Comparison of ENCODE assay signal across 9 cellular contexts in genomic region chr21:41927727-41928409, GRCh38. TPM values are rescaled to one million over a fixed set of nuclear protein-coding genes. Genes with fewer than 3 reads are reported as not detected.
DNase-seq lines count a peak whose midpoint lies in the region; ATAC-seq and TF ChIP-seq lines count a peak whose summit lies in the region.
"Had no signal": no experiment of that assay in that cellular context is flagged by ENCODE, and none has a peak within 500 bp of the region (broad histone marks: within the 10 kb centered on the region; RNA-seq: fewer than 3 reads in every experiment).

No MANE protein-coding gene starts in this region.

- no peak for TF ChIP-seq CTCF in activated CD8-positive, alpha-beta T cell treated with anti-CD3 and anti-CD28 coated beads for 36 hours (IDR thresholded peaks at IDR 0.05)
- TF ChIP-seq CTCF in neutrophil (IDR thresholded peaks at IDR 0.05), result no peak
- TF ChIP-seq CTCF in BE2C (IDR thresholded peaks at IDR 0.05; ENCODE audit: low read depth, low read length), result no peak

- no peaks in the 10 kb centered on the region for H3K36me3 Mint-ChIP-seq in activated CD8-positive, alpha-beta T cell treated with anti-CD3 and anti-CD28 coated beads for 36 hours (ENCODE audit: low read depth)

- H3K9me3 ChIP-seq in neutrophil (no peaks in the 10 kb centered on the region), BE2C (no peaks in the 10 kb centered on the region)

- CTCF ChIA-PET in activated CD8-positive, alpha-beta T cell treated with anti-CD3 and anti-CD28 coated beads for 36 hours (lab: Charles Lee), result interaction anchor here (1.4 to 1.7 kb wide), 2 partner anchors 28 to 190 kb away, joined by 3 to 7 read pairs; no protein-coding TSS in a partner anchor

- no peaks in the 10 kb centered on the region for H3K36me3 ChIP-seq in neutrophil
- H3K36me3 ChIP-seq in BE2C, result no peaks in the 10 kb centered on the region

- ATAC-seq in HG03045 (IDR thresholded peaks at IDR 0.05; ENCODE audit: unreplicated experiment) (peak; percentile 40), GM18511 (IDR thresholded peaks at IDR 0.05; ENCODE audit: unreplicated experiment) (no peak)
- no peak for ATAC-seq in activated CD8-positive, alpha-beta T cell treated with anti-CD3 and anti-CD28 coated beads for 36 hours
- ATAC-seq: HCT116 had no signal

- intact Hi-C loops in activated CD8-positive, alpha-beta T cell treated with anti-CD3 and anti-CD28 coated beads for 36 hours (cut with micrococcal nuclease), result no loop called here

- H3K4me3 Mint-ChIP-seq in activated CD8-positive, alpha-beta T cell treated with anti-CD3 and anti-CD28 coated beads for 36 hours, result no peak overlapping the region

- H3K27me3 Mint-ChIP-seq in activated CD8-positive, alpha-beta T cell treated with anti-CD3 and anti-CD28 coated beads for 36 hours, result peaks cover 5% of the 10 kb centered on the region

- DNase-seq in GDM1 (lab: John Stamatoyannopoulos, UW) (peak; percentile 53), BE2C (no peak), epidermal melanocyte (ENCODE audit: insufficient read length, low spot score) (no peak)
- peak; percentile 54 for DNase-seq in activated CD8-positive, alpha-beta T cell treated with anti-CD3 and anti-CD28 coated beads for 36 hours
- DNase-seq: activated T-cell treated with anti-CD3 and anti-CD28 coated beads, Interleukin-2, amount 50 U/mL, for 48 hours had no signal

- peaks cover 45% of the 10 kb centered on the region for H3K4me1 Mint-ChIP-seq in activated CD8-positive, alpha-beta T cell treated with anti-CD3 and anti-CD28 coated beads for 36 hours (ENCODE audit: low read depth)

- H3K27me3 ChIP-seq in neutrophil (peaks cover 19% of the 10 kb centered on the region), BE2C (no peaks in the 10 kb centered on the region)

- H3K27ac Mint-ChIP-seq in activated CD8-positive, alpha-beta T cell treated with anti-CD3 and anti-CD28 coated beads for 36 hours, result no peak overlapping the region

- H3K9me3 Mint-ChIP-seq in activated CD8-positive, alpha-beta T cell treated with anti-CD3 and anti-CD28 coated beads for 36 hours, result no peaks in the 10 kb centered on the region

- H3K4me1 ChIP-seq in neutrophil (ENCODE audit: control insufficient read depth in 1 of 2, insufficient read depth in 1 of 2, low read depth in 1 of 2, low read length in 1 of 2) (peaks cover 21 to 33% of the 10 kb centered on the region in 2 experiments), BE2C (no peaks in the 10 kb centered on the region)

- H3K4me3 ChIP-seq in neutrophil (ENCODE audit: low read depth in 1 of 2, low read length in 1 of 2) (no peak overlapping the region), BE2C (ENCODE audit: low read depth, low read length) (no peak overlapping the region)

- H3K27ac ChIP-seq in neutrophil, result peak overlapping the region; percentile 22

- POLR2A ChIA-PET in activated CD8-positive, alpha-beta T cell treated with anti-CD3 and anti-CD28 coated beads for 36 hours (lab: Charles Lee), result interaction anchor here (2.5 kb wide), 1 partner anchor 50 kb away, joined by 6 read pairs; no protein-coding TSS in a partner anchor

RNA-seq across cellular contexts. Expression of gene C2CD2, which starts 25.9 kb away (rescaled TPM):
- 1 to 10 TPM; 6.2 to 7.1 TPM for total RNA-seq in activated CD8-positive, alpha-beta T cell treated with anti-CD3 and anti-CD28 coated beads for 36 hours
- 0.40 TPM for polyA plus RNA-seq in BE2C (2012; ENCODE audit: insufficient read depth, insufficient read length, low read depth)

RNA-seq across cellular contexts. Expression of gene PRDM15, which starts 48.7 kb away (rescaled TPM):
- total RNA-seq in activated CD8-positive, alpha-beta T cell treated with anti-CD3 and anti-CD28 coated beads for 36 hours, result 10 to 100 TPM; 13.2 to 14.5 TPM
- 11.9 TPM for polyA plus RNA-seq in BE2C (2012; ENCODE audit: insufficient read depth, insufficient read length, low read depth)

Comparison
In these comparisons a context has a peak if more than half of its experiments do, and no peak if none do; other contexts are left out.
1. DNase-seq: peak in GDM1 (single experiment) and activated CD8-positive, alpha-beta T cell treated with anti-CD3 and anti-CD28 coated beads for 36 hours (single experiment); none in BE2C (single experiment) and epidermal melanocyte (single experiment).